In genomic region chr6:4803343-4803744, GRCh38 we compare ENCODE assay signal across 15 cellular contexts. TPM values are rescaled to one million over a fixed set of nuclear protein-coding genes. Genes with fewer than 3 reads are reported as not detected.
DNase-seq lines count a peak whose midpoint lies in the region; ATAC-seq, FAIRE-seq and TF ChIP-seq lines count a peak whose summit lies in the region.
"Had no signal": no experiment of that assay in that cellular context is flagged by ENCODE, and none has a peak within 500 bp of the region (broad histone marks: within the 10 kb centered on the region; RNA-seq: fewer than 3 reads in every experiment).

No MANE protein-coding gene starts in this region.

- TF ChIP-seq CTCF in right atrium auricular region (IDR thresholded peaks at IDR 0.05) = no peak

- intact Hi-C loops in Right ventricle myocardium superior (cut with DNase I) (no loop called here), left colon (cut with DNase I, micrococcal nuclease) (no loop called here)

- H3K4me3 ChIP-seq in right atrium auricular region = no peak overlapping the region

- H3K4me1 Mint-ChIP-seq in stimulated activated naive CD8-positive, alpha-beta T cell treated with anti-CD3 and anti-CD28 coated beads, Interleukin-15, amount 100 ng/mL, for 72 hours = peaks cover 80% of the 10 kb centered on the region

- H3K27ac Mint-ChIP-seq in stimulated activated naive CD8-positive, alpha-beta T cell treated with anti-CD3 and anti-CD28 coated beads, Interleukin-15, amount 100 ng/mL, for 72 hours = peak overlapping the region in 1 of 2 donors; percentile 34

- no peaks in the 10 kb centered on the region for H3K27me3 Mint-ChIP-seq in stimulated activated naive CD8-positive, alpha-beta T cell treated with anti-CD3 and anti-CD28 coated beads, Interleukin-15, amount 100 ng/mL, for 72 hours

- no peak for TF ChIP-seq POLR2A in H54 (IDR thresholded peaks at IDR 0.05; ENCODE audit: low read depth, low read length)

- peak; percentile 46 for ATAC-seq in Right ventricle myocardium superior (ENCODE audit: poor library complexity)
- ATAC-seq in left colon = peak; percentile 20
- no peak for ATAC-seq in stimulated activated naive CD8-positive, alpha-beta T cell treated with anti-CD3 and anti-CD28 coated beads, Interleukin-15, amount 100 ng/mL, for 72 hours

- no peak for FAIRE-seq in H54 (lab: Jason Lieb, UNC)
- FAIRE-seq: urothelium cell line had no signal

- no peaks in the 10 kb centered on the region for H3K36me3 ChIP-seq in right atrium auricular region
- H3K36me3 ChIP-seq: brain microvascular endothelial cell had no signal

- DNase-seq in Right ventricle myocardium superior (no peak), right atrium auricular region (ENCODE audit: low spot score) (no peak), SK-N-DZ (ENCODE audit: low spot score) (peak; percentile 26), left colon (no peak), H54 (ENCODE audit: insufficient read length, low spot score) (no peak), HT-29 (ENCODE audit: low spot score) (no peak), NOMO-1 treated with dmso at 0.1 percent for 144 hours (lab: John Stamatoyannopoulos, UW; ENCODE audit: unreplicated experiment) (no peak)
- DNase-seq in stimulated activated naive CD8-positive, alpha-beta T cell treated with anti-CD3 and anti-CD28 coated beads, Interleukin-15, amount 100 ng/mL, for 72 hours = no peak
- DNase-seq: activated T-cell treated with anti-CD3 and anti-CD28 coated beads, Interleukin-2, amount 50 U/mL, for 1 hour; dermis blood vessel endothelial cell; NCI-H2029 treated with DMSO at 0.1 percent for 48 hours; stimulated activated naive CD4-positive, alpha-beta T cell had no signal

- peaks cover 0 to 13% of the 10 kb centered on the region in 2 donors for H3K9me3 ChIP-seq in right atrium auricular region

- H3K4me3 Mint-ChIP-seq in stimulated activated naive CD8-positive, alpha-beta T cell treated with anti-CD3 and anti-CD28 coated beads, Interleukin-15, amount 100 ng/mL, for 72 hours = peak overlapping the region; percentile 3 to 52

- H3K4me1 ChIP-seq in right atrium auricular region = peaks cover 0 to 38% of the 10 kb centered on the region in 2 donors

- H3K9me3 Mint-ChIP-seq in stimulated activated naive CD8-positive, alpha-beta T cell treated with anti-CD3 and anti-CD28 coated beads, Interleukin-15, amount 100 ng/mL, for 72 hours = peaks cover 9 to 13% of the 10 kb centered on the region in 2 donors
- H3K9me3 Mint-ChIP-seq: activated naive CD4-positive, alpha-beta T cell treated with anti-CD3 and anti-CD28 coated beads, Interleukin-2, amount 50 U/mL, for 72 hours had no signal

- no peaks in the 10 kb centered on the region for H3K27me3 ChIP-seq in right atrium auricular region
- H3K27me3 ChIP-seq: brain microvascular endothelial cell had no signal

- no peak overlapping the region for H3K27ac ChIP-seq in right atrium auricular region
- H3K27ac ChIP-seq: brain microvascular endothelial cell had no signal

RNA-seq across cellular contexts. Expression of gene CDYL, which starts 27.1 kb away (rescaled TPM):
- total RNA-seq in Right ventricle myocardium superior = 27.2 TPM
- 10 to 100 TPM; 23.7 to 28.9 TPM for total RNA-seq in right atrium auricular region
- polyA plus RNA-seq in SK-N-DZ (2014; cell fraction: cytosol; rRNA removed) = 12.8 and 18.9 TPM in 2 replicates
- 17.0 and 19.4 TPM in 2 replicates for polyA plus RNA-seq in SK-N-DZ (2014; cell fraction: nucleus; rRNA removed)
- total RNA-seq in left colon = 10 to 100 TPM; 56.7 to 56.8 TPM
- total RNA-seq in HT-29 (2014; rRNA removed; shearing (Covaris generic)) = 33.1 and 41.6 TPM in 2 replicates
